In genomic region chr11:1509626-1510255, GRCh38 we compare ENCODE assay signal across 14 cellular contexts.
"Had no signal": no experiment of that assay in that cellular context is flagged by ENCODE, and none has a peak within 500 bp of the region (broad histone marks: within the 10 kb centered on the region; RNA-seq: fewer than 3 reads in every experiment).

No MANE protein-coding gene starts in this region.

- H3K36me3 ChIP-seq: cardiac muscle cell, colonic mucosa, prostate gland, right lobe of liver, upper lobe of left lung had no signal

- H3K9me3 Mint-ChIP-seq: activated CD4-positive, alpha-beta memory T cell treated with anti-CD3 and anti-CD28 coated beads, Interleukin-2, amount 10 ng/mL, durations not matched to agents 7 days and 5 days; naive thymus-derived CD4-positive, alpha-beta T cell had no signal

- H3K4me3 ChIP-seq: cardiac muscle cell, colonic mucosa, lung, prostate gland, right lobe of liver, spleen, upper lobe of left lung had no signal

- H3K27ac Mint-ChIP-seq: activated CD4-positive, alpha-beta memory T cell treated with anti-CD3 and anti-CD28 coated beads, Interleukin-2, amount 10 ng/mL, durations not matched to agents 7 days and 5 days had no signal

- H3K27ac ChIP-seq: cardiac muscle cell, colonic mucosa, right lobe of liver, spleen, upper lobe of left lung had no signal

- DNase-seq: activated CD4-positive, alpha-beta memory T cell treated with anti-CD3 and anti-CD28 coated beads, Interleukin-2, amount 10 ng/mL, durations not matched to agents 7 days and 5 days; activated naive CD4-positive, alpha-beta T cell treated with Interleukin-2 at 50 U/mL for 16 hours; colonic mucosa; effector CD4-positive, alpha-beta T cell; naive thymus-derived CD4-positive, alpha-beta T cell; occipital lobe; spleen; stimulated activated CD4-positive, alpha-beta T cell treated with anti-CD3 and anti-CD28 coated beads, Interleukin-1b, Interleukin-23, amount 100 ng/mL, for 48 hours; stimulated activated naive CD4-positive, alpha-beta T cell treated with Interleukin-2 at 50 U/mL for 16 hours had no signal

- H3K4me3 Mint-ChIP-seq: activated CD4-positive, alpha-beta memory T cell treated with anti-CD3 and anti-CD28 coated beads, Interleukin-2, amount 10 ng/mL, durations not matched to agents 7 days and 5 days had no signal

- H3K27me3 ChIP-seq: cardiac muscle cell, colonic mucosa, right lobe of liver, spleen, upper lobe of left lung had no signal

- H3K27me3 Mint-ChIP-seq: activated CD4-positive, alpha-beta memory T cell treated with anti-CD3 and anti-CD28 coated beads, Interleukin-2, amount 10 ng/mL, durations not matched to agents 7 days and 5 days; naive thymus-derived CD4-positive, alpha-beta T cell had no signal

- H3K9me3 ChIP-seq: colonic mucosa, prostate gland, right lobe of liver, spleen, upper lobe of left lung had no signal

- H3K4me1 ChIP-seq: colonic mucosa, right lobe of liver had no signal
